ENCODE assay signal across 9 cellular contexts in genomic region chr10:87311520-87311919, GRCh38. TPM values are rescaled to one million over a fixed set of nuclear protein-coding genes. Genes with fewer than 3 reads are reported as not detected.
DNase-seq lines count a peak whose midpoint lies in the region; ATAC-seq, FAIRE-seq and TF ChIP-seq lines count a peak whose summit lies in the region.
"Not testable (repeated sequence)": the region's sequence is repeated elsewhere in the genome, so short reads cannot be mapped to it uniquely, and the experiment has no call there.
"Had no signal": no experiment of that assay in that cellular context is flagged by ENCODE, and none has a peak within 500 bp of the region (broad histone marks: within the 10 kb centered on the region; RNA-seq: fewer than 3 reads in every experiment).

No MANE protein-coding gene starts in this region.

- H2BK20ac ChIP-seq in H1 (ENCODE audit: low read length): not testable (repeated sequence)

- CTCF ChIA-PET in A549 (lab: Yijun Ruan, JAX); T-cell (lab: Charles Lee); H1 (lab: Charles Lee; ENCODE audit: partially characterized antibody): not testable (repeated sequence)

- peak; percentile 62 to 69; a peak in 4 of 6 replicates for ATAC-seq in A549
- ATAC-seq in GM18907 (IDR thresholded peaks at IDR 0.05; ENCODE audit: unreplicated experiment): peak; percentile 43
- peak; percentile 42 for ATAC-seq in HG02678 (IDR thresholded peaks at IDR 0.05; ENCODE audit: unreplicated experiment)
- ATAC-seq in T-cell (replicated peaks in 1 of 4): peak in 3 of 4 experiments; percentile 31 to 49 (median 43)
- ATAC-seq in activated T-cell treated with anti-CD3 and anti-CD28 coated beads, Interleukin-2, amount 50 U/mL, for 72 hours (replicated peaks in 1 of 2): peak; percentile 50 to 58
- peak; percentile 83 for ATAC-seq in left lobe of liver
- peak; percentile 40 to 86 (median 75) for ATAC-seq in psoas muscle

- H4K91ac ChIP-seq in H1 (replicated peaks; ENCODE audit: insufficient read length, low read length): not testable (repeated sequence)

- not testable (repeated sequence) for H4K20me1 ChIP-seq in H1 (replicated peaks in 1 of 2; ENCODE audit: control insufficient read depth in 1 of 2, insufficient read depth in 2 of 2, low read length in 2 of 2)

- H3K4me1 Mint-ChIP-seq in T-cell; activated T-cell treated with anti-CD3 and anti-CD28 coated beads, Interleukin-2, amount 50 U/mL, for 72 hours (ENCODE audit: low read depth): not testable (repeated sequence)

- intact Hi-C loops in psoas muscle (cut with DNase I): not testable (repeated sequence)

- H3K27me3 Mint-ChIP-seq in T-cell; activated T-cell treated with anti-CD3 and anti-CD28 coated beads, Interleukin-2, amount 50 U/mL, for 72 hours (ENCODE audit: low read depth): not testable (repeated sequence)

- not testable (repeated sequence) for H2BK15ac ChIP-seq in H1 (ENCODE audit: low read length)

- H3K36me3 ChIP-seq in H1 (ENCODE audit: control insufficient read depth in 2 of 4, insufficient read depth in 4 of 4, low read length in 3 of 4); psoas muscle (ENCODE audit: insufficient read depth in 1 of 2, low read depth in 1 of 2): not testable (repeated sequence)

- not testable (repeated sequence) for TF ChIP-seq POLR2A in A549 (IDR thresholded peaks at IDR 0.05; ENCODE audit: low read length); H1 (IDR thresholded peaks at IDR 0.05; ENCODE audit: control extremely low read depth in 1 of 2, low read depth in 2 of 2, low read length in 2 of 2)

- H3K4me2 ChIP-seq in A549; H1 (ENCODE audit: insufficient read depth in 1 of 2, low read depth in 2 of 2, low read length in 2 of 2): not testable (repeated sequence)

- H2BK120ac ChIP-seq in H1 (replicated peaks; ENCODE audit: low read depth, low read length): not testable (repeated sequence)

- not testable (repeated sequence) for H3K4me3 Mint-ChIP-seq in T-cell; activated T-cell treated with anti-CD3 and anti-CD28 coated beads, Interleukin-2, amount 50 U/mL, for 72 hours

- not testable (repeated sequence) for DNase-seq in A549 (ENCODE audit: low read depth in 1 of 2, low spot score in 1 of 2); T-cell; activated T-cell treated with anti-CD3 and anti-CD28 coated beads, Interleukin-2, amount 50 U/mL, for 72 hours; H1 (ENCODE audit: low read depth in 1 of 2, low spot score in 2 of 2); left lobe of liver (ENCODE audit: low spot score); psoas muscle

- not testable (repeated sequence) for H2BK12ac ChIP-seq in H1 (ENCODE audit: low read depth, low read length)

- H3K23ac ChIP-seq in H1 (ENCODE audit: insufficient read length): not testable (repeated sequence)

- not testable (repeated sequence) for TF ChIP-seq CTCF in A549 (IDR thresholded peaks at IDR 0.05); H1 (IDR thresholded peaks at IDR 0.05; ENCODE audit: control extremely low read depth in 1 of 3, insufficient read depth in 1 of 3, low read depth in 1 of 3, low read length in 3 of 3); psoas muscle (IDR thresholded peaks at IDR 0.05)

- POLR2A ChIA-PET in A549 (lab: Yijun Ruan, JAX); T-cell (lab: Charles Lee); H1 (lab: Charles Lee; ENCODE audit: partially characterized antibody): not testable (repeated sequence)

- not testable (repeated sequence) for TF ChIP-seq RAD21 in A549 (conservative IDR thresholded peaks at IDR 0.05 in 1 of 2, IDR thresholded peaks at IDR 0.05 in 1 of 2); H1 (IDR thresholded peaks at IDR 0.05 in 1 of 2, conservative IDR thresholded peaks at IDR 0.05 in 1 of 2; ENCODE audit: low read depth in 2 of 2, low read length in 2 of 2)

- H4K5ac ChIP-seq in H1 (ENCODE audit: insufficient read length, low read depth, low read length): not testable (repeated sequence)

- not testable (repeated sequence) for H3K4me3 ChIP-seq in A549; H1 (ENCODE audit: extremely low read depth in 1 of 4, insufficient read depth in 2 of 4, low read depth in 3 of 4, low read length in 4 of 4); psoas muscle

- not testable (repeated sequence) for H3K27ac ChIP-seq in A549; H1 (ENCODE audit: low read depth, low read length); psoas muscle

- H3K79me2 ChIP-seq in H1 (ENCODE audit: control insufficient read depth in 1 of 2, insufficient read depth in 2 of 2, low read length in 2 of 2): not testable (repeated sequence)

- not testable (repeated sequence) for H2AK5ac ChIP-seq in H1 (ENCODE audit: low read depth, low read length)

- not testable (repeated sequence) for H3K56ac ChIP-seq in H1 (replicated peaks; ENCODE audit: insufficient read length, low read depth, low read length)

- not testable (repeated sequence) for H3K9me3 ChIP-seq in A549; H1 (ENCODE audit: insufficient read depth in 2 of 2, low read depth in 1 of 2, low read length in 1 of 2); psoas muscle

- H2AFZ ChIP-seq in H1 (ENCODE audit: low read length): not testable (repeated sequence)

- not testable (repeated sequence) for FAIRE-seq in A549 (lab: Jason Lieb, UNC)
- FAIRE-seq in H1 (lab: Jason Lieb, UNC): peak; percentile 94

- not testable (repeated sequence) for H3K14ac ChIP-seq in H1 (ENCODE audit: insufficient read length)

- not testable (repeated sequence) for H3K27ac Mint-ChIP-seq in T-cell; activated T-cell treated with anti-CD3 and anti-CD28 coated beads, Interleukin-2, amount 50 U/mL, for 72 hours

- not testable (repeated sequence) for H3K18ac ChIP-seq in H1 (ENCODE audit: extremely low read depth, low read length)

- not testable (repeated sequence) for H2BK5ac ChIP-seq in H1 (ENCODE audit: low read depth, low read length)

- not testable (repeated sequence) for H4K8ac ChIP-seq in H1 (ENCODE audit: extremely low read depth, insufficient read depth, low read length)

- not testable (repeated sequence) for H3K27me3 ChIP-seq in H1 (replicated peaks in 1 of 4; ENCODE audit: control insufficient read depth in 3 of 4, extremely low read depth in 1 of 4, insufficient read depth in 3 of 4, low read length in 3 of 4); psoas muscle (ENCODE audit: insufficient read depth in 3 of 3, low read length in 2 of 3)

- not testable (repeated sequence) for H3K4ac ChIP-seq in H1 (replicated peaks; ENCODE audit: insufficient read length, low read depth, low read length)

- not testable (repeated sequence) for H3K4me1 ChIP-seq in A549; H1 (replicated peaks in 1 of 4; ENCODE audit: control insufficient read depth in 3 of 4, insufficient read depth in 4 of 4, low read length in 3 of 4); psoas muscle

- not testable (repeated sequence) for H3K23me2 ChIP-seq in H1 (ENCODE audit: low read depth, low read length)

- WGBS in A549 (ENCODE audit: missing lambda C conversion rate): 71% methylated on average over 1 of the region's 1 CpG
- WGBS in H1 (ENCODE audit: extremely low coverage in 1 of 2, insufficient coverage in 1 of 2, insufficient read length in 1 of 2, insufficient replicate concordance in 2 of 2, low coverage in 1 of 2, low lambda C conversion rate in 2 of 2, missing lambda C conversion rate in 1 of 2), 2 experiments: 45% methylated on average over 1 of the region's 1 CpG; no CpG with 5 or more reads in 1 of the 2 experiments
- WGBS in psoas muscle, 3 donors: 30 to 48% (median 33%) methylated on average over 1 of the region's 1 CpG

- H3K9me3 Mint-ChIP-seq in T-cell; activated T-cell treated with anti-CD3 and anti-CD28 coated beads, Interleukin-2, amount 50 U/mL, for 72 hours: not testable (repeated sequence)

- H3K79me1 ChIP-seq in H1 (ENCODE audit: low read depth, low read length): not testable (repeated sequence)

- not testable (repeated sequence) for H3K9ac ChIP-seq in H1 (replicated peaks in 1 of 4; ENCODE audit: extremely low read depth in 1 of 4, low read depth in 3 of 4, low read length in 3 of 4)

- H3K36me3 Mint-ChIP-seq in T-cell; activated T-cell treated with anti-CD3 and anti-CD28 coated beads, Interleukin-2, amount 50 U/mL, for 72 hours (ENCODE audit: insufficient read depth in 2 of 2): not testable (repeated sequence)

- TF ChIP-seq EP300 in A549 (IDR thresholded peaks at IDR 0.05); H1 (IDR thresholded peaks at IDR 0.05; ENCODE audit: borderline replicate concordance in 1 of 2, low read depth in 2 of 2, low read length in 2 of 2): not testable (repeated sequence)

RNA-seq across cellular contexts. Expression of gene NUTM2D, which starts 46.0 kb away (rescaled TPM):
- polyA plus RNA-seq in A549 (2011; rRNA removed) (1.6 and 1.9 TPM in 2 replicates), A549 (2017; fragmentation: RNase III; extraction: RNeasy Plus Mini Kit Qiagen cat#74134 plus additional on column Dnase treatment) (1.0 to 1.3 TPM (median 1.2 TPM) in 3 replicates), H1 (2011; rRNA removed) (0.76 and 1.2 TPM in 2 replicates), psoas muscle (1 to 10 TPM in 1 of 3 donors, under 1 TPM in 2; 0.68 to 4.0 (median 0.87) TPM)
- 0.83 and 1.3 TPM in 2 replicates for polyA plus RNA-seq in A549 (2012; cell fraction: cytosol; rRNA removed)
- 2.0 and 2.3 TPM in 2 replicates for polyA plus RNA-seq in A549 (2012; cell fraction: nucleus; rRNA removed)
- polyA minus RNA-seq in A549 (2011; rRNA and poly(A)+ RNA removed): 2.1 and 2.3 TPM in 2 replicates
- total RNA-seq in T-cell (1 to 10 TPM; 2.9 to 5.5 (median 4.1) TPM), left lobe of liver (4.0 TPM), psoas muscle (1 to 10 TPM; 1.4 to 9.2 (median 2.5) TPM)
- total RNA-seq in activated T-cell treated with anti-CD3 and anti-CD28 coated beads, Interleukin-2, amount 50 U/mL, for 72 hours: 1 to 10 TPM; 1.5 to 1.6 TPM
- total RNA-seq in H1 (2021; fragmentation: NEBNext Ultra II Directional; extraction: Animal tissue kit (Norgen Biotek cat#: 25700)): 1.5 and 2.2 TPM in 2 replicates
- polyA plus RNA-seq in H1 (2011; cell fraction: cytosol; rRNA removed): 1.2 TPM
- polyA plus RNA-seq in H1 (2011; cell fraction: nucleus; rRNA removed): 3.7 TPM
- 1.6 to 2.4 TPM (median 2.2 TPM) in 4 replicates for polyA plus RNA-seq in H1 (2012, experiment 1 of 2)
- 0.60 TPM for polyA plus RNA-seq in H1 (2012, experiment 2 of 2)
- polyA plus RNA-seq in H1 (2013, experiment 1 of 2): 0.79 TPM
- polyA plus RNA-seq in H1 (2013, experiment 2 of 2): 0.61 TPM
- 0.83 and 1.5 TPM in 2 replicates for polyA minus RNA-seq in H1 (2011; rRNA and poly(A)+ RNA removed)
- 1.0 TPM for polyA minus RNA-seq in H1 (2011; cell fraction: cytosol; rRNA and poly(A)+ RNA removed)
- 1.3 TPM for polyA minus RNA-seq in H1 (2011; cell fraction: nucleus; rRNA and poly(A)+ RNA removed)
- polyA plus RNA-seq: CD8-positive, alpha-beta memory T cell had no signal
